ENCODE assay signal across 8 cellular contexts in the genomic region with DNA sequence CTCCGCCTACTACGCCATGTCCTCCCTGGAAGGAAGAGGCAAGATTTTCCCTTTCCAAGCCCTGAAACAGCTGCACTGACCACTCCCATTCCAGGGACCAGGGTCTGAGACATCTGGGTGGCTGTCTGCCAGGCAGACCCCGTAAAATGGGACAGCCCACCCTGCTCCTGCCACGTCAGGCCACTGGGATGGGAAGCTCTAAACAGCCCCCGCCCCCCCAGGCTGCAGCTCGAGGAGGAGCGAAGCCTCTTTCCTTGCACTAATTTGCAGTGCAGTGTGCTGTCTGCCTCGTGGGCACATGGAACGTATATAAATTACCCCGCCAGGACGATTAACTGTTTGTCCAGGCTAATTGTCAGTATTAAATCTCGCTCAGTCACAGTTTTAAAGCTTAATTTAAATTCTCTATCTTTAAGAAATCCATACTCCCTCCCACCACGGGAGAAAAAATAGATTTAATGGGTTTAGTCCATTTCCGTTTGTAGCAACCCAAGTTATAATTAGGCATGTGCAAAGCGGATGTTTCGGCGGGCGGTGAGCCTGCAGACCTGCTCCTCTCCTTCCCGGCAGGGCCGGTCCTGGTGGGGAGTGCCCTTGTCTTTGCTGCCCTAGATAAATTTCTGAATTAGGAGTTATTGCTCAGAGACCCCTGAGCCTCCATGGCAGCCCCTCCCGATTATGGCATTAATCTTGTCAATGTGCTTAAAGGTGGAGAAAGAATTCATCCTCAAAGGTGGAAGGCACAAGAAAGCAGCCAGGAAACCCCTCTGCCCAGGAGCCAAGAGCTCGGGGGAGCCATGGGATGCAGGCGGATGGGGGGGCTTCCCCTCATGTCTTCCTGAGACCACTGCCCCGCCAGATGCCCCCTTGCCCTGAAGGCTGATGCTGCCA.
DNase-seq lines count a peak whose midpoint lies in the region; ATAC-seq and TF ChIP-seq lines count a peak whose summit lies in the region.

No MANE protein-coding gene starts in this region.

- H3K4me3 ChIP-seq in ACC112 (ENCODE audit: low read depth, low read length), result peak overlapping the region; percentile 56

- WGBS in H9 (ENCODE audit: extremely low coverage, insufficient read length, low lambda C conversion rate), result no CpG with 5 or more reads among the region's 24 CpGs

- H3K27ac ChIP-seq in ACC112 (ENCODE audit: low read depth, low read length) (no peak overlapping the region), H9 (ENCODE audit: insufficient read length, low read depth, low read length) (no peak overlapping the region)

- peak overlapping the region; percentile 78 for H2AFZ ChIP-seq in ACC112 (ENCODE audit: low read length, unreplicated experiment)
- H2AFZ ChIP-seq in H9 (ENCODE audit: low read length), result no peak overlapping the region

- no peaks in the 10 kb centered on the region for H3K23me2 ChIP-seq in H9 (ENCODE audit: insufficient read length, low read depth, low read length, poor library complexity, severe bottlenecking)

- H3K4me1 ChIP-seq in ACC112 (ENCODE audit: control insufficient read depth, insufficient read depth, low read length, unreplicated experiment) (peaks cover 4% of the 10 kb centered on the region), H9 (ENCODE audit: insufficient read depth, low read length) (peaks cover 2% of the 10 kb centered on the region; the same call in 1 of the 2 replicates)

- H3K23ac ChIP-seq in H9 (ENCODE audit: insufficient read length, low read depth, low read length), result no peak overlapping the region

- H3K27me3 Mint-ChIP-seq in H9 (ENCODE audit: low read depth), result peaks cover 45% of the 10 kb centered on the region

- no peak overlapping the region for H2BK5ac ChIP-seq in H9 (ENCODE audit: insufficient read length, low read length)

- ATAC-seq in left lobe of liver (no peak), GM21526 (IDR thresholded peaks at IDR 0.05; ENCODE audit: low FRiP score, unreplicated experiment) (no peak), HG03095 (IDR thresholded peaks at IDR 0.05; ENCODE audit: unreplicated experiment) (no peak)

- H3K56ac ChIP-seq in H9 (ENCODE audit: insufficient read length, low read depth, low read length), result no peak overlapping the region

- no peaks in the 10 kb centered on the region for H3K36me3 Mint-ChIP-seq in H9 (ENCODE audit: insufficient read depth in 1 of 3, low read depth in 3 of 3)

- no peak overlapping the region for H3K27ac Mint-ChIP-seq in H9

- H3K4me3 Mint-ChIP-seq in H9, result no peak overlapping the region

- no peaks in the 10 kb centered on the region for H3K36me3 ChIP-seq in ACC112 (ENCODE audit: insufficient read depth, low read length)

- H3K79me1 ChIP-seq in H9 (ENCODE audit: insufficient read depth, low read depth, low read length, poor library complexity, severe bottlenecking), result no peaks in the 10 kb centered on the region

- H3T11ph ChIP-seq in H9 (ENCODE audit: low read length), result no peak overlapping the region

- no peak overlapping the region for H3K18ac ChIP-seq in H9 (ENCODE audit: insufficient read length, low read depth, low read length)

- H3K79me2 ChIP-seq in ACC112 (ENCODE audit: control insufficient read depth, insufficient read depth, low read length, unreplicated experiment), result no peaks in the 10 kb centered on the region
- no peaks in the 10 kb centered on the region for H3K79me2 ChIP-seq in H9 (ENCODE audit: insufficient read depth, low read length)

- no peaks in the 10 kb centered on the region for H4K20me1 ChIP-seq in H9 (ENCODE audit: control insufficient read depth, insufficient read depth, insufficient read length)

- H3K14ac ChIP-seq in H9 (ENCODE audit: insufficient read depth, low read length), result no peak overlapping the region

- no peaks in the 10 kb centered on the region; a peak in 1 of 5 replicates for H3K9me3 Mint-ChIP-seq in H9

- H2AK5ac ChIP-seq in H9 (ENCODE audit: insufficient read length, low read length), result no peak overlapping the region

- H4K8ac ChIP-seq in H9 (replicated peaks; ENCODE audit: insufficient read length, low read depth, low read length), result no peak overlapping the region

- no peak overlapping the region for H2BK120ac ChIP-seq in H9 (ENCODE audit: low read depth, low read length, poor library complexity, severe bottlenecking)

- H4K5ac ChIP-seq in H9 (ENCODE audit: insufficient read length, low read depth, low read length), result no peak overlapping the region

- H3K4me1 Mint-ChIP-seq in H9, result peaks cover 23 to 29% of the 10 kb centered on the region in 2 experiments

- DNase-seq in H9, result peak; percentile 25
- DNase-seq in UCSD-AML1 (lab: John Stamatoyannopoulos, UW; ENCODE audit: unreplicated experiment), result peak; percentile 42
- peak; percentile 33 for DNase-seq in left lobe of liver (ENCODE audit: low spot score)
- DNase-seq in COLO829 (ENCODE audit: low spot score), result no peak
- DNase-seq in AG08396 (ENCODE audit: low spot score), result no peak

- no peak overlapping the region for H2BK20ac ChIP-seq in H9 (ENCODE audit: low read depth, low read length, poor library complexity, severe bottlenecking)

- no peak overlapping the region for H3K9ac ChIP-seq in H9 (ENCODE audit: extremely low read depth, insufficient read length, low read length)

- no peak overlapping the region for H2BK12ac ChIP-seq in H9 (ENCODE audit: insufficient read length, low read depth, low read length)

- H4K91ac ChIP-seq in H9 (ENCODE audit: insufficient read length, low read depth, low read length), result no peak overlapping the region

- H3K27me3 ChIP-seq in ACC112 (ENCODE audit: insufficient read depth, low read length), result peaks cover 54% of the 10 kb centered on the region
- peaks cover 2% of the 10 kb centered on the region; the same call in 1 of the 2 replicates for H3K27me3 ChIP-seq in H9 (ENCODE audit: insufficient read depth, low read length)

- H2BK15ac ChIP-seq in H9 (ENCODE audit: low read depth, low read length), result no peak overlapping the region

- no peak for TF ChIP-seq CTCF in H9 (conservative IDR thresholded peaks at IDR 0.05)

- no peak overlapping the region for H3K4me2 ChIP-seq in H9 (ENCODE audit: insufficient read depth, insufficient read length, low read length)

- no peaks in the 10 kb centered on the region for H3K9me3 ChIP-seq in H9 (ENCODE audit: control insufficient read depth, low read depth, low read length)

- no peak overlapping the region for H3K4ac ChIP-seq in H9 (ENCODE audit: low read depth, low read length)

Comparison
In these comparisons a context has a peak if more than half of its experiments do, and no peak if none do; other contexts are left out.
1. DNase-seq: peak in H9 (single experiment), UCSD-AML1 (single experiment) and left lobe of liver (single experiment); none in COLO829 (single experiment) and AG08396 (single experiment).